21 cellular contexts compared by ENCODE assay signal in the genomic region with DNA sequence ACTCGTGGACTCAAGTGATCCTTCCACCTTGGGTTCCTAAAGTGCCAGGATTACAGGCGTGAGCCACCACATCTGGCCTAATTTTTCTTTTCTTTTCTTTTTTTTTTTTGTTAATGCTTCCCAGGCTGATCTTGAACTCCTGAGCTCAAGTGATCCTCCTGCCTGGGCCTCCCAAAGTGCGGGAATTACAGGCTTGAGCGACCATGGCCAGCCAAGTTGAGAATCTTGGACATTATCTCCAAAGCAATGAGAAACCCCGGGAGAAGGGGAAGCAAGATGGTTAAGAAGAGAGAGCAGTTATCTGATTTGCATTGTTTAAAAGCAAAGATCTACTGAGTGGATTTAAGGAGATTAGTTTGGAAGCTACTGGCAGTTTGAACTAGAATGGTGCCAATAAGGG. TPM values are rescaled to one million over a fixed set of nuclear protein-coding genes. Genes with fewer than 3 reads are reported as not detected.
DNase-seq lines count a peak whose midpoint lies in the region; ATAC-seq, FAIRE-seq and TF ChIP-seq lines count a peak whose summit lies in the region.
"Had no signal": no experiment of that assay in that cellular context is flagged by ENCODE, and none has a peak within 500 bp of the region (broad histone marks: within the 10 kb centered on the region; RNA-seq: fewer than 3 reads in every experiment).

No MANE protein-coding gene starts in this region.

- H3K27ac Mint-ChIP-seq in activated naive CD4-positive, alpha-beta T cell treated with anti-CD3 and anti-CD28 coated beads, Interleukin-2, amount 50 U/mL, for 72 hours = peak overlapping the region; percentile 19 to 29
- H3K27ac Mint-ChIP-seq in stimulated activated memory B cell treated with anti-CD40 and anti-IgM and Interleukin-4, amounts not matched to agents 10 μg/mL and 1 μg/mL and 100 μg/mL, for 72 hours = peak overlapping the region; percentile 41

- H3K36me3 ChIP-seq in K562 (ENCODE audit: control insufficient read depth, insufficient read depth, low read length) = peaks cover 60% of the 10 kb centered on the region
- peaks cover 0 to 15% (median 0%) of the 10 kb centered on the region in 4 donors for H3K36me3 ChIP-seq in transverse colon

- CTCF ChIA-PET in K562 (lab: Yijun Ruan, JAX; ENCODE audit: low intra/inter-chr PET ratio) = no interaction called here

- H3K4me3 Mint-ChIP-seq in stimulated activated memory B cell treated with anti-CD40 and anti-IgM and Interleukin-4, amounts not matched to agents 10 μg/mL and 1 μg/mL and 100 μg/mL, for 72 hours = no peak overlapping the region

- H3K4me3 ChIP-seq in K562 (no peak overlapping the region), transverse colon (no peak overlapping the region)
- H3K4me3 ChIP-seq: body of pancreas, coronary artery, PC-9, SJCRH30, testis had no signal

- H3K9ac ChIP-seq in K562 (ENCODE audit: insufficient read depth in 1 of 2, low read depth in 2 of 2, low read length in 2 of 2) = peak overlapping the region in 1 of 2 experiments; percentile 6; a peak in 1 of 4 replicates

- in situ Hi-C loops in K562 (cut with MboI) = no loop called here
- in situ Hi-C loops in transverse colon (cut with MboI; ENCODE audit: low pct_ligation_motif_present in 1 of 4, low pct_unique_long_range_greater_than_20kb in 1 of 4, low sequenced_read_pairs in 3 of 4) = loop anchor here in 1 of 4 donors (25.0 kb wide), 1 partner anchor 101 kb away; no protein-coding TSS in a partner anchor

- no peak overlapping the region for H3K27ac ChIP-seq in K562 (ENCODE audit: extremely low read depth, low read depth, low read length)
- H3K27ac ChIP-seq in transverse colon = no peak overlapping the region
- H3K27ac ChIP-seq: body of pancreas, coronary artery, epithelial cell of prostate, PC-9, SJCRH30 had no signal

- no TSS peak for BruUV-seq in K562 (replicated peaks; lab: Mats Ljungman, UMichigan)

- no peaks in the 10 kb centered on the region for H3K9me3 ChIP-seq in K562 (replicated peaks; ENCODE audit: control insufficient read depth, insufficient read depth, low read depth, low read length)
- H3K9me3 ChIP-seq in transverse colon = no peaks in the 10 kb centered on the region
- H3K9me3 ChIP-seq: body of pancreas, SJCRH30, testis had no signal

- peaks cover 6 to 18% of the 10 kb centered on the region in 2 donors for H3K36me3 Mint-ChIP-seq in activated naive CD4-positive, alpha-beta T cell treated with anti-CD3 and anti-CD28 coated beads, Interleukin-2, amount 50 U/mL, for 72 hours
- H3K36me3 Mint-ChIP-seq in stimulated activated memory B cell treated with anti-CD40 and anti-IgM and Interleukin-4, amounts not matched to agents 10 μg/mL and 1 μg/mL and 100 μg/mL, for 72 hours = peaks cover 18% of the 10 kb centered on the region

- no peak overlapping the region for H2AFZ ChIP-seq in K562 (ENCODE audit: low read depth, low read length)
- H2AFZ ChIP-seq: PC-9 had no signal

- H3K9me1 ChIP-seq in K562 (ENCODE audit: control insufficient read depth, insufficient read depth, low read length) = no peaks in the 10 kb centered on the region

- no peak for TF ChIP-seq POLR2A in K562 (conservative IDR thresholded peaks at IDR 0.05)
- TF ChIP-seq POLR2A in transverse colon (IDR thresholded peaks at IDR 0.05) = no peak

- no peak for ATAC-seq in activated naive CD4-positive, alpha-beta T cell treated with anti-CD3 and anti-CD28 coated beads, Interleukin-2, amount 50 U/mL, for 72 hours
- ATAC-seq in K562 (no peak), GM18907 (IDR thresholded peaks at IDR 0.05; ENCODE audit: unreplicated experiment) (no peak)
- no peak for ATAC-seq in stimulated activated memory B cell treated with anti-CD40 and anti-IgM and Interleukin-4, amounts not matched to agents 10 μg/mL and 1 μg/mL and 100 μg/mL, for 72 hours
- ATAC-seq: body of pancreas had no signal

- no peak for FAIRE-seq in K562 (lab: Jason Lieb, UNC)
- FAIRE-seq: TTC549 had no signal

- 40% methylated on average over 5 of the region's 5 CpGs for WGBS in K562 (ENCODE audit: insufficient coverage, low coverage, missing lambda C conversion rate)
- 72 to 89% methylated on average over 3 to 5 of the region's 5 CpGs for WGBS in transverse colon (ENCODE audit: low coverage in 1 of 2), 2 donors

- POLR2A ChIA-PET in K562 (lab: Yijun Ruan, JAX) = interaction anchor here (0.8 to 7.3 kb wide), 5 partner anchors 8 to 34 kb away, joined by 3 to 61 read pairs (median 3); partner anchors contain the start of gene HIPK1

- no peak for TF ChIP-seq RAD21 in K562 (CRISPR knock-in tag; conservative IDR thresholded peaks at IDR 0.05 in 1 of 2, IDR thresholded peaks at IDR 0.05 in 1 of 2)

- no peak for DNase-seq in activated naive CD4-positive, alpha-beta T cell treated with anti-CD3 and anti-CD28 coated beads, Interleukin-2, amount 50 U/mL, for 72 hours (ENCODE audit: low spot score in 2 of 2)
- DNase-seq in activated naive CD4-positive, alpha-beta T cell treated with anti-CD3 and anti-CD28 coated beads, Interleukin-2, amount 50 U/mL, for 16 hours = no peak
- DNase-seq in NCI-H82 treated with DMSO at 0.1 percent for 48 hours (lab: John Stamatoyannopoulos, UW; ENCODE audit: unreplicated experiment) = peak; percentile 92
- no peak for DNase-seq in K562 (ENCODE audit: extremely low read depth in 1 of 4, low spot score in 3 of 4)
- no peak for DNase-seq in pons (ENCODE audit: low spot score)
- no peak for DNase-seq in transverse colon
- DNase-seq: activated gamma-delta T cell; AML-193; body of pancreas; foreskin melanocyte; NCI-H2081; NCI-H524 treated with DMSO at 0.1 percent for 48 hours; PC-9; SJCRH30; stimulated activated CD4-positive, alpha-beta T cell treated with anti-CD3 and anti-CD28 coated beads, Interleukin-4, amount 100 ng/mL, for 24 hours; testis had no signal

- no peak overlapping the region for H3K4me2 ChIP-seq in K562 (ENCODE audit: insufficient read depth, low read length)
- H3K4me2 ChIP-seq: PC-9 had no signal

- H3K4me1 Mint-ChIP-seq in stimulated activated memory B cell treated with anti-CD40 and anti-IgM and Interleukin-4, amounts not matched to agents 10 μg/mL and 1 μg/mL and 100 μg/mL, for 72 hours = peaks cover 56% of the 10 kb centered on the region

- H3K4me1 ChIP-seq in K562 (replicated peaks in 1 of 2; ENCODE audit: control insufficient read depth in 2 of 2, insufficient read depth in 2 of 2, low read length in 2 of 2) = peaks cover 15 to 22% of the 10 kb centered on the region in 2 experiments; a peak in 4 of 5 replicates
- peaks cover 4 to 51% (median 13%) of the 10 kb centered on the region in 4 donors for H3K4me1 ChIP-seq in transverse colon
- H3K4me1 ChIP-seq: SJCRH30 had no signal

- TF ChIP-seq EP300 in K562 (IDR thresholded peaks at IDR 0.05; ENCODE audit: low read length) = no peak
- TF ChIP-seq EP300 in transverse colon (IDR thresholded peaks at IDR 0.05; ENCODE audit: low read depth) = no peak

- no peaks in the 10 kb centered on the region for H3K27me3 Mint-ChIP-seq in stimulated activated memory B cell treated with anti-CD40 and anti-IgM and Interleukin-4, amounts not matched to agents 10 μg/mL and 1 μg/mL and 100 μg/mL, for 72 hours

- H3K27me3 ChIP-seq in K562 (ENCODE audit: control insufficient read depth in 2 of 2, insufficient read depth in 2 of 2, low read length in 2 of 2) = no peaks in the 10 kb centered on the region
- H3K27me3 ChIP-seq in transverse colon = no peaks in the 10 kb centered on the region
- H3K27me3 ChIP-seq: body of pancreas, SJCRH30, testis had no signal

- intact Hi-C loops in K562 (cut with micrococcal nuclease) (loop anchor here (10.0 kb wide), 1 partner anchor 183 kb away; the partner anchor contains the start of gene PHTF1), transverse colon (cut with DNase I; ENCODE audit: low total_unique reads) (no loop called here)

- peaks cover 96% of the 10 kb centered on the region for H3K79me2 ChIP-seq in K562 (ENCODE audit: control insufficient read depth, insufficient read depth, low read length)

- TF ChIP-seq CTCF in K562 (IDR thresholded peaks at IDR 0.05 in 2 of 3, conservative IDR thresholded peaks at IDR 0.05 in 1 of 3; ENCODE audit: insufficient read depth in 2 of 3, low read depth in 1 of 3, low read length in 3 of 3) = no peak
- no peak for TF ChIP-seq CTCF in transverse colon (IDR thresholded peaks at IDR 0.05)

- peaks cover 0 to 1% of the 10 kb centered on the region in 2 donors for H3K9me3 Mint-ChIP-seq in activated naive CD4-positive, alpha-beta T cell treated with anti-CD3 and anti-CD28 coated beads, Interleukin-2, amount 50 U/mL, for 72 hours
- H3K9me3 Mint-ChIP-seq in stimulated activated memory B cell treated with anti-CD40 and anti-IgM and Interleukin-4, amounts not matched to agents 10 μg/mL and 1 μg/mL and 100 μg/mL, for 72 hours = peaks cover 2% of the 10 kb centered on the region

- H4K20me1 ChIP-seq in K562 (replicated peaks; ENCODE audit: control insufficient read depth, insufficient read depth, low read length) = peaks cover 16% of the 10 kb centered on the region; the same call in 1 of the 2 replicates

RNA-seq across cellular contexts. Expression of gene HIPK1, which starts 9.1 kb away (rescaled TPM):
- total RNA-seq in activated naive CD4-positive, alpha-beta T cell treated with anti-CD3 and anti-CD28 coated beads, Interleukin-2, amount 50 U/mL, for 72 hours = 10 to 100 TPM; 43.7 to 75.8 TPM
- 87.8 and 103 TPM in 2 replicates for total RNA-seq in K562 (2011; cell fraction: chromatin; rRNA removed; ENCODE audit: low replicate concordance)
- total RNA-seq in K562 (2011; cell fraction: nucleolus; rRNA removed) = 36.9 and 44.0 TPM in 2 replicates
- 51.7 and 52.1 TPM in 2 replicates for total RNA-seq in K562 (2011; cell fraction: nucleoplasm; rRNA removed)
- total RNA-seq in K562 (2014; rRNA removed) (20.2 and 28.3 TPM in 2 replicates), K562 (2014; rRNA removed; fragmentation: Illumina TruSeq; extraction: Trizol) (29.6 and 33.1 TPM in 2 replicates), K562 (2015; rRNA removed; fragmentation: Illumina TruSeq; extraction: Trizol) (28.6 and 29.6 TPM in 2 replicates), K562 (2021) (57.5 and 57.9 TPM in 2 replicates), transverse colon (10 to 100 TPM; 48.3 to 63.9 (median 53.1) TPM)
- polyA plus RNA-seq in K562 (2011; rRNA removed) (56.1 and 66.4 TPM in 2 replicates), K562 (2014; fragmentation: Illumina TruSeq; extraction: Trizol) (34.5 and 35.9 TPM in 2 replicates), K562 (2014; fragmentation: Nextera tagmentation; extraction: Ambion mirVana) (10 to 100 TPM in 1 of 2 experiments, 1 to 10 TPM in 1; 10.0 to 10.9 TPM), K562 (2014; rRNA removed) (21.3 and 21.9 TPM in 2 replicates)
- polyA plus RNA-seq in K562 (2011; cell fraction: cytosol; rRNA removed) = 61.3 and 67.9 TPM in 2 replicates
- 83.1 and 90.0 TPM in 2 replicates for polyA plus RNA-seq in K562 (2011; cell fraction: nucleus; rRNA removed)
- 26.4 and 28.7 TPM in 2 replicates for polyA plus RNA-seq in K562 (2012)
- 157 and 177 TPM in 2 replicates for polyA minus RNA-seq in K562 (2011; rRNA and poly(A)+ RNA removed)
- polyA minus RNA-seq in K562 (2011; cell fraction: cytosol; rRNA and poly(A)+ RNA removed) = 66.3 and 89.1 TPM in 2 replicates
- 27.6 and 55.2 TPM in 2 replicates for polyA minus RNA-seq in K562 (2011; cell fraction: nucleus; rRNA and poly(A)+ RNA removed)

RNA-seq across cellular contexts. Expression of gene DCLRE1B, which starts 33.1 kb away (rescaled TPM):
- 10 to 100 TPM; 15.9 to 21.8 TPM for total RNA-seq in activated naive CD4-positive, alpha-beta T cell treated with anti-CD3 and anti-CD28 coated beads, Interleukin-2, amount 50 U/mL, for 72 hours
- total RNA-seq in K562 (2011; cell fraction: chromatin; rRNA removed; ENCODE audit: low replicate concordance) = 9.0 and 11.8 TPM in 2 replicates
- 8.8 and 8.9 TPM in 2 replicates for total RNA-seq in K562 (2011; cell fraction: nucleolus; rRNA removed)
- total RNA-seq in K562 (2011; cell fraction: nucleoplasm; rRNA removed) = 8.4 and 10.4 TPM in 2 replicates
- total RNA-seq in K562 (2014; rRNA removed) (10.6 and 15.8 TPM in 2 replicates), K562 (2014; rRNA removed; fragmentation: Illumina TruSeq; extraction: Trizol) (17.2 and 19.2 TPM in 2 replicates), K562 (2015; rRNA removed; fragmentation: Illumina TruSeq; extraction: Trizol) (22.6 and 22.9 TPM in 2 replicates), K562 (2021) (22.8 and 23.7 TPM in 2 replicates), transverse colon (1 to 10 TPM in 3 of 4 donors, not detected in 1; 2.4 to 6.2 (median 2.9) TPM)
- polyA plus RNA-seq in K562 (2011; rRNA removed) (11.0 and 11.7 TPM in 2 replicates), K562 (2014; fragmentation: Illumina TruSeq; extraction: Trizol) (25.9 and 28.8 TPM in 2 replicates), K562 (2014; fragmentation: Nextera tagmentation; extraction: Ambion mirVana) (10 to 100 TPM; 12.4 to 22.2 TPM), K562 (2014; rRNA removed) (14.9 and 18.0 TPM in 2 replicates)
- 13.7 and 18.9 TPM in 2 replicates for polyA plus RNA-seq in K562 (2011; cell fraction: cytosol; rRNA removed)
- polyA plus RNA-seq in K562 (2011; cell fraction: nucleus; rRNA removed) = 6.8 and 10.7 TPM in 2 replicates
- 14.8 and 17.9 TPM in 2 replicates for polyA plus RNA-seq in K562 (2012)
- polyA minus RNA-seq in K562 (2011; rRNA and poly(A)+ RNA removed) = 14.5 and 14.7 TPM in 2 replicates
- 10.4 and 16.3 TPM in 2 replicates for polyA minus RNA-seq in K562 (2011; cell fraction: cytosol; rRNA and poly(A)+ RNA removed)
- polyA minus RNA-seq in K562 (2011; cell fraction: nucleus; rRNA and poly(A)+ RNA removed) = 5.1 and 7.6 TPM in 2 replicates

RNA-seq across cellular contexts. Expression of gene AP4B1, which starts 33.6 kb away (rescaled TPM):
- 10 to 100 TPM; 58.9 to 71.6 TPM for total RNA-seq in activated naive CD4-positive, alpha-beta T cell treated with anti-CD3 and anti-CD28 coated beads, Interleukin-2, amount 50 U/mL, for 72 hours
- total RNA-seq in K562 (2011; cell fraction: chromatin; rRNA removed; ENCODE audit: low replicate concordance) = 103 and 194 TPM in 2 replicates
- 47.9 and 67.8 TPM in 2 replicates for total RNA-seq in K562 (2011; cell fraction: nucleolus; rRNA removed)
- total RNA-seq in K562 (2011; cell fraction: nucleoplasm; rRNA removed) = 93.6 and 108 TPM in 2 replicates
- 15.8 and 20.2 TPM in 2 replicates for total RNA-seq in K562 (2014; rRNA removed)
- total RNA-seq in K562 (2014; rRNA removed; fragmentation: Illumina TruSeq; extraction: Trizol) = 24.6 and 30.4 TPM in 2 replicates
- total RNA-seq in K562 (2015; rRNA removed; fragmentation: Illumina TruSeq; extraction: Trizol) = 21.2 and 21.7 TPM in 2 replicates
- 22.2 and 23.8 TPM in 2 replicates for total RNA-seq in K562 (2021)
- 36.5 and 37.3 TPM in 2 replicates for polyA plus RNA-seq in K562 (2011; rRNA removed)
- 11.8 and 29.3 TPM in 2 replicates for polyA plus RNA-seq in K562 (2011; cell fraction: cytosol; rRNA removed)
- 66.6 and 88.6 TPM in 2 replicates for polyA plus RNA-seq in K562 (2011; cell fraction: nucleus; rRNA removed)
- 19.7 and 20.1 TPM in 2 replicates for polyA plus RNA-seq in K562 (2012)
- 26.7 and 28.5 TPM in 2 replicates for polyA plus RNA-seq in K562 (2014; fragmentation: Illumina TruSeq; extraction: Trizol)
- polyA plus RNA-seq in K562 (2014; fragmentation: Nextera tagmentation; extraction: Ambion mirVana) = 10 to 100 TPM; 21.9 to 28.2 TPM
- polyA plus RNA-seq in K562 (2014; rRNA removed) = 26.1 and 32.0 TPM in 2 replicates
- polyA minus RNA-seq in K562 (2011; rRNA and poly(A)+ RNA removed) = 47.9 and 53.5 TPM in 2 replicates
- polyA minus RNA-seq in K562 (2011; cell fraction: cytosol; rRNA and poly(A)+ RNA removed) = 15.7 and 16.8 TPM in 2 replicates
- polyA minus RNA-seq in K562 (2011; cell fraction: nucleus; rRNA and poly(A)+ RNA removed) = 24.4 and 47.7 TPM in 2 replicates
- 10 to 100 TPM in 2 of 4 donors, 1 to 10 TPM in 2; 7.2 to 37.2 (median 16.5) TPM for total RNA-seq in transverse colon

RNA-seq across cellular contexts. Expression of gene OLFML3, which starts 41.1 kb away (rescaled TPM):
- total RNA-seq in activated naive CD4-positive, alpha-beta T cell treated with anti-CD3 and anti-CD28 coated beads, Interleukin-2, amount 50 U/mL, for 72 hours = under 1 TPM; 0.33 to 0.64 TPM
- total RNA-seq in K562 (2011; cell fraction: chromatin; rRNA removed; ENCODE audit: low replicate concordance) = 0.28 and 0.65 TPM in 2 replicates
- 0.33 TPM in 1 of 2 replicates, not detected in the other for total RNA-seq in K562 (2011; cell fraction: nucleolus; rRNA removed)
- 0.44 and 0.46 TPM in 2 replicates for total RNA-seq in K562 (2011; cell fraction: nucleoplasm; rRNA removed)
- not detected in 2 replicates for total RNA-seq in K562 (2014; rRNA removed)
- 0.07 TPM in 1 of 2 replicates, not detected in the other for total RNA-seq in K562 (2014; rRNA removed; fragmentation: Illumina TruSeq; extraction: Trizol)
- total RNA-seq in K562 (2015; rRNA removed; fragmentation: Illumina TruSeq; extraction: Trizol) = 0.07 and 0.08 TPM in 2 replicates
- 0.13 and 0.16 TPM in 2 replicates for total RNA-seq in K562 (2021)
- not detected in 2 replicates for polyA plus RNA-seq in K562 (2011; rRNA removed)
- polyA plus RNA-seq in K562 (2011; cell fraction: cytosol; rRNA removed) = 0.03 TPM in 1 of 2 replicates, not detected in the other
- polyA plus RNA-seq in K562 (2011; cell fraction: nucleus; rRNA removed) = 0.07 and 0.11 TPM in 2 replicates
- not detected in 2 replicates for polyA plus RNA-seq in K562 (2012)
- not detected in 2 replicates for polyA plus RNA-seq in K562 (2014; fragmentation: Illumina TruSeq; extraction: Trizol)
- polyA plus RNA-seq in K562 (2014; fragmentation: Nextera tagmentation; extraction: Ambion mirVana) = not detected
- not detected in 2 replicates for polyA plus RNA-seq in K562 (2014; rRNA removed)
- polyA minus RNA-seq in K562 (2011; rRNA and poly(A)+ RNA removed) = 0.15 and 0.18 TPM in 2 replicates
- not detected in 2 replicates for polyA minus RNA-seq in K562 (2011; cell fraction: cytosol; rRNA and poly(A)+ RNA removed)
- 0.40 and 0.89 TPM in 2 replicates for polyA minus RNA-seq in K562 (2011; cell fraction: nucleus; rRNA and poly(A)+ RNA removed)
- 10 to 100 TPM; 15.7 to 29.2 (median 24.3) TPM for total RNA-seq in transverse colon

RNA-seq across cellular contexts. Expression of gene BCL2L15, which starts 50.8 kb away (rescaled TPM):
- total RNA-seq in activated naive CD4-positive, alpha-beta T cell treated with anti-CD3 and anti-CD28 coated beads, Interleukin-2, amount 50 U/mL, for 72 hours = 1 to 10 TPM; 1.1 to 1.3 TPM
- total RNA-seq in K562 (2011; cell fraction: chromatin; rRNA removed; ENCODE audit: low replicate concordance) = 1.4 and 2.8 TPM in 2 replicates
- 0.53 and 0.67 TPM in 2 replicates for total RNA-seq in K562 (2011; cell fraction: nucleolus; rRNA removed)
- total RNA-seq in K562 (2011; cell fraction: nucleoplasm; rRNA removed) = 0.95 and 2.5 TPM in 2 replicates
- 0.09 and 0.12 TPM in 2 replicates for total RNA-seq in K562 (2014; rRNA removed)
- total RNA-seq in K562 (2014; rRNA removed; fragmentation: Illumina TruSeq; extraction: Trizol) = 0.32 and 0.33 TPM in 2 replicates
- 0.19 and 0.36 TPM in 2 replicates for total RNA-seq in K562 (2015; rRNA removed; fragmentation: Illumina TruSeq; extraction: Trizol)
- 0.09 and 0.72 TPM in 2 replicates for total RNA-seq in K562 (2021)
- polyA plus RNA-seq in K562 (2011; rRNA removed) = 0.25 and 0.74 TPM in 2 replicates
- polyA plus RNA-seq in K562 (2011; cell fraction: cytosol; rRNA removed) = 0.10 and 0.15 TPM in 2 replicates
- polyA plus RNA-seq in K562 (2011; cell fraction: nucleus; rRNA removed) = 0.85 and 1.2 TPM in 2 replicates
- polyA plus RNA-seq in K562 (2012) = 0.20 and 0.43 TPM in 2 replicates
- polyA plus RNA-seq in K562 (2014; fragmentation: Illumina TruSeq; extraction: Trizol) = 0.06 and 0.26 TPM in 2 replicates
- under 1 TPM in 1 of 2 experiments, not detected in 1; 0.42 TPM for polyA plus RNA-seq in K562 (2014; fragmentation: Nextera tagmentation; extraction: Ambion mirVana)
- polyA plus RNA-seq in K562 (2014; rRNA removed) = 0.32 and 0.78 TPM in 2 replicates
- 0.48 and 1.2 TPM in 2 replicates for polyA minus RNA-seq in K562 (2011; rRNA and poly(A)+ RNA removed)
- polyA minus RNA-seq in K562 (2011; cell fraction: cytosol; rRNA and poly(A)+ RNA removed) = not detected in 2 replicates
- polyA minus RNA-seq in K562 (2011; cell fraction: nucleus; rRNA and poly(A)+ RNA removed) = 0.33 and 0.40 TPM in 2 replicates
- total RNA-seq in transverse colon = 100 to 1,000 TPM in 1 of 4 donors, 10 to 100 TPM in 3; 51.3 to 584 (median 89.3) TPM
